In the genomic region with DNA sequence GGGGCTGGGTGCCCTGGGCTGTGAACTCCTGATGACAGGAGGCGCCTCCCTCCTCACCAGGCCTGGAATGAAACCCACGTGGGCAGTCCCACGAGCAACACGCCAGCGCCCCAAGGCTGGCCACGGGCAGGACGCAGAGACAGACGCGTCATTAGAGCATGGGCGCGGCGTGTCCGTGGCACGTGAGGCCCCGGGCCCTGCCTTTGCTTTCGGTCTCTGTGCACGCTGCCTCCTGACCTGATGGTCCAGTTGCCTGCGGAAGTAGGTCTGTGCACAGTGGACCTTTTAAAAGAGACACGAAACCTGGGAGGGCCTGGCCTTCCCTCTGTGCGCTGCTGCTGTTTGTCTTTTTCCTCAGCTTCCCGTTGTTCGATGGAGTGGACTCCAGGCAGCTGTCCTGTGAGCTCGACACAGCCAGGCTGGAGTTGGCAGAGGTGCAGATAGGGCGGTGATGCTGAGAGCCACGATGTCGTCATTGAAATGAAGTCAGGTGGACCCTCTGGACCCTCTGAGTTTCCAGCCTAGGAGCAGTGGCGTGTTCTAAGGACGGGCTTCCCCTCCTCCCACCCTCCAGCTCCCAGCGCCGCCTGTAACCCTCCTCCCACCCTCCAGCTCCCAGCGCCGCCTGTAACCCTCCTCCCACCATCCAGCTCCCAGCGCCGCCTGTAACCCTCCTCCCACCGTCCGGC, we compare ENCODE assay signal across 14 cellular contexts. TPM values are rescaled to one million over a fixed set of nuclear protein-coding genes. Genes with fewer than 3 reads are reported as not detected.
"Had no signal": no experiment of that assay in that cellular context is flagged by ENCODE, and none has a peak within 500 bp of the region (broad histone marks: within the 10 kb centered on the region; RNA-seq: fewer than 3 reads in every experiment).

No MANE protein-coding gene starts in this region.

- H3K27ac ChIP-seq: gastrocnemius medialis, skin epidermis had no signal

- H3K27me3 ChIP-seq: dorsolateral prefrontal cortex had no signal

- ATAC-seq: activated T-cell treated with anti-CD3 and anti-CD28 coated beads, Interleukin-2, amount 50 U/mL, for 72 hours; gastrocnemius medialis; natural killer cell treated with Interleukin-12 subunit alpha and Interleukin-12 subunit beta and Interleukin-15 and Interleukin-18, amount 100 ng/mL, for 72 hours had no signal

- DNase-seq: activated CD4-positive, alpha-beta T cell treated with anti-CD3 and anti-CD28 coated beads, Interleukin-2, amount 50 U/mL, for 4 hours; activated CD4-positive, CD25-positive, alpha-beta regulatory T cell treated with anti-CD3 and anti-CD28 coated beads, Interleukin-2, amount 50 U/mL, for 72 hours; activated CD8-positive, alpha-beta memory T cell treated with anti-CD3 and anti-CD28 coated beads, Interleukin-2, amount 50 U/mL, for 4 hours; activated gamma-delta T cell treated with Interleukin-2 at 50 U/mL for 16 hours; activated naive CD8-positive, alpha-beta T cell treated with anti-CD3 and anti-CD28 coated beads for 36 hours; activated T-cell treated with anti-CD3 and anti-CD28 coated beads, Interleukin-2, amount 50 U/mL, for 72 hours; gastrocnemius medialis; kidney glomerular epithelial cell; mammary epithelial cell; occipital lobe had no signal

- H3K36me3 ChIP-seq: gastrocnemius medialis had no signal

- H3K4me3 ChIP-seq: gastrocnemius medialis, skin epidermis had no signal

- H3K9me3 ChIP-seq: gastrocnemius medialis had no signal

- H3K4me1 ChIP-seq: gastrocnemius medialis had no signal

RNA-seq across cellular contexts. Expression of a gene that starts 40.1 kb away (rescaled TPM):
- total RNA-seq: SK-MEL-5 had no signal
- polyA plus RNA-seq: mammary epithelial cell had no signal
